In the genomic region with DNA sequence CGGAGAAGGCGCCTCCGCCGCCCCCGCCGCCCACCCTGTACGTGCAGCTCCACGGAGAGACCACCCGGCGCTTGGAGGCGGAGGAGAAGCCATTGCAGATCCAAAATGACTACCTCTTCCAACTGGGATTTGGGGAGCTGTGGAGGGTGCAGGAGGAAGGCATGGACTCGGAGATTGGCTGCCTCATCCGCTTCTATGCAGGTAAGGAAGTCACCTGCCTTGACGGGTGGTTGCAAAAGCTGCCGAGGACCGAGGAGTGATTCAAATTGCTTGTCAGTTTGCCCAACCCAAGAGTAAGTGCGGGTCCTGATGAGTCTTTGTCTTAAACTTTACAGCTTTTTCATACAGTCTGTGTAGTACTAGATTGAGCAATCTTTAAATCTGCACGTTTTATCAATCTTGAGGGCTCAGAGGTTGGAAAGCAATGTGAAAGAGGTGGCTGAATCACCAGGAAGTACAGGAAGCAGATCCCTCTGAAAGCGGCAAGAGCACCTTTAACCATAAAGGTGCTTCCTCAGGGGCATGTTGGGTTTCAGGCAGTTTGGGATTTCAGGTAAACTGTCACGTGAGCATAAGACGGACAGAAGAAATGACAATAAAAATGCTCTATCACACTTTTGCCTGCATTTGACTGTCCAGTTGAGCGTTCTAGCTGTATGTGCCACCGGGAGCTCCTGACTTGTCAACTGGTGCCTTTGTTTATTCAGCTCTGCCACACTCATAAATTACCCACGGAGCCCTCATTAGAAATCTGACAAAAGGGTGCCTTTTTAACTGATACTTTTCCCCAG, we compare ENCODE assay signal across 8 cellular contexts. TPM values are rescaled to one million over a fixed set of nuclear protein-coding genes. Genes with fewer than 3 reads are reported as not detected.
DNase-seq lines count a peak whose midpoint lies in the region; ATAC-seq and TF ChIP-seq lines count a peak whose summit lies in the region.

No MANE protein-coding gene starts in this region.

- TF ChIP-seq CTCF in AG09309 (IDR thresholded peaks at IDR 0.05; ENCODE audit: control insufficient read depth, insufficient read depth, low read depth, low read length, missing control alignments) (no peak), OCI-LY1 (IDR thresholded peaks at IDR 0.05; ENCODE audit: low read length) (no peak), esophagus squamous epithelium (IDR thresholded peaks at IDR 0.05) (no peak), natural killer cell (IDR thresholded peaks at IDR 0.05) (no peak), upper lobe of left lung (IDR thresholded peaks at IDR 0.05) (peak in 1 of 6 experiments; percentile 6)

- H3K4me2 ChIP-seq in OCI-LY1 (ENCODE audit: low read length), result peak overlapping the region; percentile 75

- 1 to 2% methylated on average over 12 to 13 of the region's 24 CpGs for WGBS in esophagus squamous epithelium, 2 donors
- WGBS in upper lobe of left lung, 2 donors, result 2% methylated on average over 13 to 21 of the region's 24 CpGs

- no peaks in the 10 kb centered on the region for H3F3A ChIP-seq in OCI-LY1 (ENCODE audit: insufficient read depth, low read length)

- peaks cover 13% of the 10 kb centered on the region for H3K79me2 ChIP-seq in OCI-LY1 (ENCODE audit: insufficient read depth, low read length)

- H3K27me3 ChIP-seq in OCI-LY1 (ENCODE audit: insufficient read depth, low read length) (no peaks in the 10 kb centered on the region), esophagus squamous epithelium (no peaks in the 10 kb centered on the region), upper lobe of left lung (no peaks in the 10 kb centered on the region)

- peak overlapping the region; percentile 76 for H3K4me3 Mint-ChIP-seq in activated T-cell treated with anti-CD3 and anti-CD28 coated beads, Interleukin-2, amount 50 U/mL, for 24 hours
- peak overlapping the region; percentile 83 for H3K4me3 Mint-ChIP-seq in natural killer cell

- H3K4me3 ChIP-seq in AG09309 (ENCODE audit: control insufficient read depth, low read depth, low read length), result peak overlapping the region; percentile 53
- peak overlapping the region; percentile 62 for H3K4me3 ChIP-seq in OCI-LY1 (ENCODE audit: low read depth, low read length, poor library complexity, severe bottlenecking)
- H3K4me3 ChIP-seq in esophagus squamous epithelium, result peak overlapping the region; percentile 74 to 89 (median 80)
- peak overlapping the region; percentile 71 to 90 (median 82) for H3K4me3 ChIP-seq in upper lobe of left lung

- H3K9me2 ChIP-seq in OCI-LY1 (ENCODE audit: low read depth, low read length), result no peaks in the 10 kb centered on the region

- H2AFZ ChIP-seq in OCI-LY1 (ENCODE audit: low read length), result no peak overlapping the region

- TF ChIP-seq POLR2A in esophagus squamous epithelium (IDR thresholded peaks at IDR 0.05) (no peak), upper lobe of left lung (IDR thresholded peaks at IDR 0.05) (no peak)

- H3K4me1 ChIP-seq in OCI-LY1 (ENCODE audit: insufficient read depth, low read length, severe bottlenecking) (peaks cover 48% of the 10 kb centered on the region), esophagus squamous epithelium (peaks cover 4 to 60% (median 7%) of the 10 kb centered on the region in 3 donors), upper lobe of left lung (peaks cover 0 to 37% (median 17%) of the 10 kb centered on the region in 4 donors)

- peaks cover 5% of the 10 kb centered on the region for H3K27me3 Mint-ChIP-seq in activated T-cell treated with anti-CD3 and anti-CD28 coated beads, Interleukin-2, amount 50 U/mL, for 24 hours
- H3K27me3 Mint-ChIP-seq in natural killer cell (ENCODE audit: low read depth in 2 of 2), result no peaks in the 10 kb centered on the region

- DNase-seq in AG09309 (ENCODE audit: low read depth), result peak; percentile 40
- DNase-seq in HCEC 1CT, result peak; percentile 60
- DNase-seq in activated T-cell treated with anti-CD3 and anti-CD28 coated beads, Interleukin-2, amount 50 U/mL, for 24 hours, result no peak
- no peak for DNase-seq in esophagus squamous epithelium (lab: John Stamatoyannopoulos, UW)
- no peak for DNase-seq in natural killer cell
- DNase-seq in upper lobe of left lung, result peak in 1 of 2 donors; percentile 59

- peak overlapping the region; percentile 47 for H3K27ac ChIP-seq in OCI-LY1 (ENCODE audit: low read depth, low read length, poor library complexity, severe bottlenecking)
- peak overlapping the region; percentile 95 to 99 (median 98) for H3K27ac ChIP-seq in esophagus squamous epithelium
- peak overlapping the region; percentile 76 to 99 (median 98) for H3K27ac ChIP-seq in upper lobe of left lung

- H3K36me3 ChIP-seq in OCI-LY1 (ENCODE audit: insufficient read depth, low read length) (no peaks in the 10 kb centered on the region), esophagus squamous epithelium (no peaks in the 10 kb centered on the region), upper lobe of left lung (no peaks in the 10 kb centered on the region)

- H3K9me3 ChIP-seq in OCI-LY1 (ENCODE audit: low read length) (no peaks in the 10 kb centered on the region), esophagus squamous epithelium (no peaks in the 10 kb centered on the region), upper lobe of left lung (no peaks in the 10 kb centered on the region)

- intact Hi-C loops in esophagus squamous epithelium (cut with DNase I), result no loop called here
- intact Hi-C loops in natural killer cell (cut with micrococcal nuclease), result loop anchor here (1.0 to 10.0 kb wide), 7 partner anchors 65 to 705 kb away; a partner anchor contains a TSS

- peaks cover 49% of the 10 kb centered on the region for H3K4me1 Mint-ChIP-seq in activated T-cell treated with anti-CD3 and anti-CD28 coated beads, Interleukin-2, amount 50 U/mL, for 24 hours (ENCODE audit: low read depth)
- H3K4me1 Mint-ChIP-seq in natural killer cell, result peaks cover 29 to 31% of the 10 kb centered on the region in 2 donors

- peak overlapping the region; percentile 42; the same call in 1 of the 2 replicates for H3K9ac ChIP-seq in OCI-LY1 (ENCODE audit: low read length)

- H3K27ac Mint-ChIP-seq in activated T-cell treated with anti-CD3 and anti-CD28 coated beads, Interleukin-2, amount 50 U/mL, for 24 hours, result peak overlapping the region; percentile 93
- peak overlapping the region; percentile 79 to 94 for H3K27ac Mint-ChIP-seq in natural killer cell

- H4K20me1 ChIP-seq in OCI-LY1 (ENCODE audit: insufficient read depth, low read length), result no peaks in the 10 kb centered on the region

- H3K36me3 Mint-ChIP-seq in activated T-cell treated with anti-CD3 and anti-CD28 coated beads, Interleukin-2, amount 50 U/mL, for 24 hours (ENCODE audit: low read depth), result no peaks in the 10 kb centered on the region
- no peaks in the 10 kb centered on the region for H3K36me3 Mint-ChIP-seq in natural killer cell

- no peaks in the 10 kb centered on the region for H3K9me3 Mint-ChIP-seq in activated T-cell treated with anti-CD3 and anti-CD28 coated beads, Interleukin-2, amount 50 U/mL, for 24 hours
- H3K9me3 Mint-ChIP-seq in natural killer cell, result no peaks in the 10 kb centered on the region

- peak; percentile 5 to 15 (median 6) for ATAC-seq in natural killer cell
- ATAC-seq in upper lobe of left lung (ENCODE audit: low FRiP score in 2 of 2), result no peak
- ATAC-seq in HG03025 (IDR thresholded peaks at IDR 0.05; ENCODE audit: low FRiP score, unreplicated experiment), result no peak

- no peak for TF ChIP-seq EP300 in upper lobe of left lung (IDR thresholded peaks at IDR 0.05)

RNA-seq across cellular contexts. Expression of a gene that starts 1.9 kb away (rescaled TPM):
- total RNA-seq in esophagus squamous epithelium, result 10 to 100 TPM; 10.1 to 16.6 (median 14.9) TPM
- total RNA-seq in natural killer cell, result 10 to 100 TPM; 12.1 to 14.8 (median 12.2) TPM
- 10 to 100 TPM in 4 of 6 donors, 1 to 10 TPM in 2; 8.2 to 15.5 (median 13.2) TPM for total RNA-seq in upper lobe of left lung

Comparison
In these comparisons a context has a peak if more than half of its experiments do, and no peak if none do; other contexts are left out.
1. DNase-seq: peak in AG09309 (single experiment) and HCEC 1CT (single experiment); none in activated T-cell treated with anti-CD3 and anti-CD28 coated beads, Interleukin-2, amount 50 U/mL, for 24 hours (single experiment), esophagus squamous epithelium (single experiment) and natural killer cell (single experiment).
2. H3K27ac ChIP-seq: peak in every context shown above with its lines; median percentile 98 in esophagus squamous epithelium; 98 in upper lobe of left lung; 47 in OCI-LY1.
3. ATAC-seq: peak in natural killer cell (3 of 3); none in upper lobe of left lung (0 of 2) and HG03025 (single experiment).
4. Peak in every context shown above with its lines, with median percentiles within 50 percentile points of each other: H3K4me3 ChIP-seq.